35 cellular contexts compared by ENCODE assay signal in the genomic region with DNA sequence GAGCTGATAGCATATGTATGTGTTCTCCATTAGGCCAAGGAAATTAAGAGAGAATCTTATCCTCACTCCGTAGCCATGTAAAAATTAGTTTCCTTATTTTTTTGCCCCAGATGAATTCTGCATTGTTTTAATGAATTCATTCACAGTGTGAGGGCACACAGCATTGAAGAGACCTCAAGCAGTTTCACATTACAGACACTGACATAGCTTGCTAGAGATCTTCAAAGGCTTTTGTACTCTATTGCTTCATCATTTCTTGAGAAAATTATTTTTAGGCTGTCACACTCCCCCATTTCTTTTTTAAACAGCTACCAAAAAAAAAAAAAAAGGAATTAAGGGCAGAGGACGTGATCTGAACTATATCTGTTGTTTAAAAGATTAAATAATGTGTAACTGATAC.
DNase-seq lines count a peak whose midpoint lies in the region; ATAC-seq, FAIRE-seq and TF ChIP-seq lines count a peak whose summit lies in the region.
"Had no signal": no experiment of that assay in that cellular context is flagged by ENCODE, and none has a peak within 500 bp of the region (broad histone marks: within the 10 kb centered on the region; RNA-seq: fewer than 3 reads in every experiment).

No MANE protein-coding gene starts in this region.

- TF ChIP-seq RAD21 in K562 (CRISPR knock-in tag; conservative IDR thresholded peaks at IDR 0.05 in 1 of 2, IDR thresholded peaks at IDR 0.05 in 1 of 2), result no peak

- H3K27me3 ChIP-seq in K562 (ENCODE audit: control insufficient read depth in 2 of 2, insufficient read depth in 2 of 2, low read length in 2 of 2), result no peaks in the 10 kb centered on the region
- H3K27me3 ChIP-seq in neuron (ENCODE audit: insufficient read depth, low read length), result no peaks in the 10 kb centered on the region
- H3K27me3 ChIP-seq: MG63, uterus had no signal

- H3K4me3 ChIP-seq in K562 (no peak overlapping the region), neuron (ENCODE audit: low read length) (no peak overlapping the region)
- H3K4me3 ChIP-seq: HAP-1, MG63, thoracic aorta, uterus had no signal

- H3K27ac Mint-ChIP-seq in activated CD4-positive, alpha-beta memory T cell treated with anti-CD3 and anti-CD28 coated beads for 36 hours, result no peak overlapping the region
- H3K27ac Mint-ChIP-seq: activated CD4-positive, alpha-beta T cell treated with anti-CD3 and anti-CD28 coated beads, Interleukin-2, amount 10 ng/mL, durations not matched to agents 24 days and 14 days; activated naive CD8-positive, alpha-beta T cell; CD4-positive, alpha-beta memory T cell; stimulated activated naive CD8-positive, alpha-beta T cell treated with anti-CD3 and anti-CD28 coated beads, Interleukin-15, Interleukin-2, amounts not matched to agents 100 ng/mL and 50 ng/mL, for 24 hours; T-helper 2 cell treated with Interferon-gamma antibody and Interleukin-4, amounts not matched to agents 5 μg/mL and 100 μg/mL, for 36 hours had no signal

- BruUV-seq in K562 (replicated peaks; lab: Mats Ljungman, UMichigan), result no TSS peak

- peaks cover 7% of the 10 kb centered on the region for H3K4me1 Mint-ChIP-seq in activated CD4-positive, alpha-beta memory T cell treated with anti-CD3 and anti-CD28 coated beads for 36 hours (ENCODE audit: low read depth)
- H3K4me1 Mint-ChIP-seq: activated CD4-positive, alpha-beta T cell treated with anti-CD3 and anti-CD28 coated beads, Interleukin-2, amount 10 ng/mL, durations not matched to agents 24 days and 14 days; CD4-positive, alpha-beta memory T cell had no signal

- no peaks in the 10 kb centered on the region for H4K20me1 ChIP-seq in K562 (replicated peaks; ENCODE audit: control insufficient read depth, insufficient read depth, low read length)

- DNase-seq in NOMO-1 treated with dmso at 0.1 percent for 144 hours (lab: John Stamatoyannopoulos, UW; ENCODE audit: unreplicated experiment) (peak; percentile 30), K562 (ENCODE audit: extremely low read depth in 1 of 4, low spot score in 3 of 4) (no peak), LoVo (ENCODE audit: low spot score) (no peak), frontal cortex (ENCODE audit: low spot score in 2 of 2) (no peak), UCSD-AML1 (lab: John Stamatoyannopoulos, UW; ENCODE audit: unreplicated experiment) (no peak)
- DNase-seq in activated CD4-positive, alpha-beta memory T cell treated with anti-CD3 and anti-CD28 coated beads for 36 hours, result no peak
- DNase-seq: activated CD4-positive, alpha-beta T cell treated with anti-CD3 and anti-CD28 coated beads, Interleukin-2, amount 10 ng/mL, durations not matched to agents 24 days and 14 days; AML-193; anterior cingulate cortex; CD4-positive, alpha-beta memory T cell; effector CD4-positive, alpha-beta T cell; KG1; left colon; mesenchymal stem cell; MG63; NCI-H1436 treated with DMSO at 0.1 percent for 48 hours; NCI-H2107; NCI-H510A; retina; Right ventricle myocardium superior; small intestine; stimulated activated CD4-positive, alpha-beta T cell treated with anti-CD3 and anti-CD28 coated beads, Interleukin-1b, Interleukin-23, amount 100 ng/mL, for 48 hours; uterus; WERI-Rb-1 had no signal

- H3K9me1 ChIP-seq in K562 (ENCODE audit: control insufficient read depth, insufficient read depth, low read length), result no peaks in the 10 kb centered on the region

- WGBS in K562 (ENCODE audit: insufficient coverage, low coverage, missing lambda C conversion rate), result 43% methylated on average over 2 of the region's 2 CpGs

- no peak for FAIRE-seq in K562 (lab: Jason Lieb, UNC)
- FAIRE-seq in frontal cortex (lab: Jason Lieb, UNC), result no peak
- FAIRE-seq: colon, small intestine had no signal

- in situ Hi-C loops in K562 (cut with MboI), result no loop called here

- POLR2A ChIA-PET in K562 (lab: Yijun Ruan, JAX), result interaction anchor here (0.9 to 1.5 kb wide), 3 partner anchors 8 to 13 kb away, joined by 3 to 4 read pairs (median 4); no protein-coding TSS in a partner anchor
- POLR2A ChIA-PET in activated CD4-positive, alpha-beta memory T cell treated with anti-CD3 and anti-CD28 coated beads for 36 hours (lab: Charles Lee), result no interaction called here

- intact Hi-C loops in K562 (cut with micrococcal nuclease), result loop anchor here (10.0 kb wide), 1 partner anchor 247 kb away; a partner anchor contains a TSS
- intact Hi-C loops in activated CD4-positive, alpha-beta memory T cell treated with anti-CD3 and anti-CD28 coated beads for 36 hours (cut with micrococcal nuclease), result no loop called here

- no peak overlapping the region for H3K4me2 ChIP-seq in K562 (ENCODE audit: insufficient read depth, low read length)

- H3K27me3 Mint-ChIP-seq in activated CD4-positive, alpha-beta memory T cell treated with anti-CD3 and anti-CD28 coated beads for 36 hours, result peaks cover 7% of the 10 kb centered on the region
- H3K27me3 Mint-ChIP-seq: activated CD4-positive, alpha-beta T cell treated with anti-CD3 and anti-CD28 coated beads, Interleukin-2, amount 10 ng/mL, durations not matched to agents 24 days and 14 days; activated naive CD8-positive, alpha-beta T cell had no signal

- CTCF ChIA-PET in K562 (lab: Yijun Ruan, JAX; ENCODE audit: low intra/inter-chr PET ratio), result no interaction called here
- CTCF ChIA-PET in activated CD4-positive, alpha-beta memory T cell treated with anti-CD3 and anti-CD28 coated beads for 36 hours (lab: Charles Lee), result no interaction called here

- no peak for TF ChIP-seq CTCF in K562 (IDR thresholded peaks at IDR 0.05 in 2 of 3, conservative IDR thresholded peaks at IDR 0.05 in 1 of 3; ENCODE audit: insufficient read depth in 2 of 3, low read depth in 1 of 3, low read length in 3 of 3)

- H2AFZ ChIP-seq in K562 (ENCODE audit: low read depth, low read length), result peak overlapping the region; percentile 91
- peak overlapping the region; percentile 12 for H2AFZ ChIP-seq in neuron (ENCODE audit: low read depth, low read length)
- H2AFZ ChIP-seq: parathyroid adenoma had no signal

- H3K9me3 Mint-ChIP-seq in activated CD4-positive, alpha-beta memory T cell treated with anti-CD3 and anti-CD28 coated beads for 36 hours, result peaks cover 5% of the 10 kb centered on the region
- H3K9me3 Mint-ChIP-seq: activated CD4-positive, alpha-beta T cell treated with anti-CD3 and anti-CD28 coated beads, Interleukin-2, amount 10 ng/mL, durations not matched to agents 24 days and 14 days; stimulated activated naive CD8-positive, alpha-beta T cell treated with anti-CD3 and anti-CD28 coated beads, Interleukin-15, Interleukin-2, amounts not matched to agents 100 ng/mL and 50 ng/mL, for 24 hours had no signal

- no peak for TF ChIP-seq EP300 in K562 (IDR thresholded peaks at IDR 0.05; ENCODE audit: low read length)

- H3K4me3 Mint-ChIP-seq in activated CD4-positive, alpha-beta memory T cell treated with anti-CD3 and anti-CD28 coated beads for 36 hours, result no peak overlapping the region
- H3K4me3 Mint-ChIP-seq: activated CD4-positive, alpha-beta T cell treated with anti-CD3 and anti-CD28 coated beads, Interleukin-2, amount 10 ng/mL, durations not matched to agents 24 days and 14 days; activated naive CD8-positive, alpha-beta T cell; CD4-positive, alpha-beta memory T cell; stimulated activated naive CD8-positive, alpha-beta T cell treated with anti-CD3 and anti-CD28 coated beads, Interleukin-15, Interleukin-2, amounts not matched to agents 100 ng/mL and 50 ng/mL, for 24 hours; T-helper 2 cell treated with Interferon-gamma antibody and Interleukin-4, amounts not matched to agents 5 μg/mL and 100 μg/mL, for 36 hours had no signal

- peak; percentile 57 for ATAC-seq in GM18868 (IDR thresholded peaks at IDR 0.05; ENCODE audit: unreplicated experiment)
- peak; percentile 19; the same call in 2 of the 3 replicates for ATAC-seq in K562
- ATAC-seq: left colon, Panc1 had no signal

- peak overlapping the region; percentile 43; the same call in 1 of the 3 replicates for H3K27ac ChIP-seq in K562 (ENCODE audit: extremely low read depth, low read depth, low read length)
- H3K27ac ChIP-seq: HL-60, parathyroid adenoma, thoracic aorta, uterus, WERI-Rb-1 had no signal

- H3K79me2 ChIP-seq in K562 (ENCODE audit: control insufficient read depth, insufficient read depth, low read length), result no peaks in the 10 kb centered on the region
- H3K79me2 ChIP-seq: parathyroid adenoma had no signal

- H3K9me3 ChIP-seq in K562 (replicated peaks; ENCODE audit: control insufficient read depth, insufficient read depth, low read depth, low read length) (no peaks in the 10 kb centered on the region), neuron (ENCODE audit: low read length) (no peaks in the 10 kb centered on the region)
- H3K9me3 ChIP-seq: HAP-1, MG63, thoracic aorta, uterus had no signal

- no peaks in the 10 kb centered on the region for H3K36me3 ChIP-seq in K562 (ENCODE audit: control insufficient read depth, insufficient read depth, low read length)
- no peaks in the 10 kb centered on the region for H3K36me3 ChIP-seq in neuron (ENCODE audit: insufficient read depth, low read length)
- H3K36me3 ChIP-seq: HAP-1, MG63, thoracic aorta, uterus, WERI-Rb-1 had no signal

- H3K36me3 Mint-ChIP-seq in activated CD4-positive, alpha-beta memory T cell treated with anti-CD3 and anti-CD28 coated beads for 36 hours, result no peaks in the 10 kb centered on the region
- H3K36me3 Mint-ChIP-seq: activated naive CD8-positive, alpha-beta T cell; CD4-positive, alpha-beta memory T cell had no signal

- no peak for TF ChIP-seq POLR2A in K562 (conservative IDR thresholded peaks at IDR 0.05)

- no peak overlapping the region for H3K9ac ChIP-seq in K562 (ENCODE audit: insufficient read depth in 1 of 2, low read depth in 2 of 2, low read length in 2 of 2)
- H3K9ac ChIP-seq: parathyroid adenoma had no signal

- peaks cover 0 to 29% of the 10 kb centered on the region in 2 experiments; a peak in 3 of 5 replicates for H3K4me1 ChIP-seq in K562 (replicated peaks in 1 of 2; ENCODE audit: control insufficient read depth in 2 of 2, insufficient read depth in 2 of 2, low read length in 2 of 2)
- H3K4me1 ChIP-seq in neuron (ENCODE audit: insufficient read depth, low read length), result peaks cover 18% of the 10 kb centered on the region
- H3K4me1 ChIP-seq: parathyroid adenoma, uterus had no signal
